9 cellular contexts compared by ENCODE assay signal in genomic region chr21:30044447-30045064, GRCh38.
DNase-seq lines count a peak whose midpoint lies in the region; ATAC-seq and TF ChIP-seq lines count a peak whose summit lies in the region.
"Had no signal": no experiment of that assay in that cellular context is flagged by ENCODE, and none has a peak within 500 bp of the region (broad histone marks: within the 10 kb centered on the region; RNA-seq: fewer than 3 reads in every experiment).

No MANE protein-coding gene starts in this region.

- H3K27ac ChIP-seq in heart left ventricle = no peak overlapping the region
- H3K27ac ChIP-seq in endodermal cell (ENCODE audit: low read depth, low read length) = no peak overlapping the region

- ATAC-seq in heart left ventricle (no peak), Right ventricle myocardium superior (ENCODE audit: poor library complexity) (no peak), HG02610 (IDR thresholded peaks at IDR 0.05; ENCODE audit: unreplicated experiment) (no peak), GM21825 (IDR thresholded peaks at IDR 0.05; ENCODE audit: unreplicated experiment) (no peak)

- H3K4me1 ChIP-seq in heart left ventricle (no peaks in the 10 kb centered on the region), endodermal cell (ENCODE audit: control insufficient read depth, insufficient read depth, low read length) (no peaks in the 10 kb centered on the region)

- H3K4me1 Mint-ChIP-seq in endodermal cell = peaks cover 2% of the 10 kb centered on the region

- H3K4me3 ChIP-seq in heart left ventricle = no peak overlapping the region
- no peak overlapping the region for H3K4me3 ChIP-seq in endodermal cell (ENCODE audit: low read length)

- no peaks in the 10 kb centered on the region for H3K27me3 Mint-ChIP-seq in endodermal cell (ENCODE audit: insufficient read depth)

- intact Hi-C loops in heart left ventricle (cut with DNase I) (loop anchor here in 8 of 10 donors (5.0 to 10.0 kb wide), 3 partner anchors 210 to 1043 kb away; no protein-coding TSS in a partner anchor), Right ventricle myocardium superior (cut with DNase I) (no loop called here)

- H3K9me3 ChIP-seq in heart left ventricle (peaks cover 0 to 24% (median 0%) of the 10 kb centered on the region in 12 donors), endodermal cell (ENCODE audit: control insufficient read depth, low read length) (no peaks in the 10 kb centered on the region)

- H3K9me3 Mint-ChIP-seq in endodermal cell = no peaks in the 10 kb centered on the region

- no peak overlapping the region for H3K27ac Mint-ChIP-seq in endodermal cell
- H3K27ac Mint-ChIP-seq: activated naive CD8-positive, alpha-beta T cell had no signal

- no peak overlapping the region for H3K4me3 Mint-ChIP-seq in endodermal cell
- H3K4me3 Mint-ChIP-seq: activated naive CD8-positive, alpha-beta T cell had no signal

- H3K36me3 Mint-ChIP-seq in endodermal cell (ENCODE audit: low read depth) = no peaks in the 10 kb centered on the region
- H3K36me3 Mint-ChIP-seq: activated naive CD8-positive, alpha-beta T cell had no signal

- TF ChIP-seq POLR2A in heart left ventricle (IDR thresholded peaks at IDR 0.05) = no peak

- H3K9ac ChIP-seq in endodermal cell (ENCODE audit: extremely low read depth, low read length, poor library complexity, severe bottlenecking) = no peak overlapping the region

- H3K36me3 ChIP-seq in heart left ventricle (no peaks in the 10 kb centered on the region), endodermal cell (ENCODE audit: control insufficient read depth, insufficient read depth, low read length) (no peaks in the 10 kb centered on the region)

- TF ChIP-seq CTCF in heart left ventricle (IDR thresholded peaks at IDR 0.05) = peak; percentile 64 to 91 (median 80)
- peak; percentile 95 for TF ChIP-seq CTCF in endodermal cell (conservative IDR thresholded peaks at IDR 0.05)

- no peak for DNase-seq in heart left ventricle
- DNase-seq in Right ventricle myocardium superior = no peak
- DNase-seq in NCI-H446 (lab: John Stamatoyannopoulos, UW) = peak; percentile 18 to 71
- DNase-seq in endodermal cell = peak; percentile 46
- peak; percentile 19 for DNase-seq in pons (ENCODE audit: low spot score)
- no peak for DNase-seq in GF-D8 (lab: John Stamatoyannopoulos, UW)

- 82 to 88% (median 85%) methylated on average over 3 of the region's 3 CpGs for WGBS in heart left ventricle, 4 donors
- WGBS in endodermal cell (ENCODE audit: insufficient coverage in 1 of 2, insufficient read length in 1 of 2), 2 experiments = 77 to 79% methylated on average over 3 of the region's 3 CpGs

- no peaks in the 10 kb centered on the region for H3K27me3 ChIP-seq in heart left ventricle
- no peaks in the 10 kb centered on the region for H3K27me3 ChIP-seq in endodermal cell (ENCODE audit: control insufficient read depth, insufficient read depth, low read length, poor library complexity, severe bottlenecking)

Comparison
In these comparisons a context has a peak if more than half of its experiments do, and no peak if none do; other contexts are left out.
1. DNase-seq: peak in NCI-H446 (2 of 2), endodermal cell (single experiment) and pons (single experiment); none in heart left ventricle (0 of 5), Right ventricle myocardium superior (single experiment) and GF-D8 (single experiment).